Comparison of ENCODE assay signal across 8 cellular contexts in genomic region chr15:79896634-79897379, GRCh38. TPM values are rescaled to one million over a fixed set of nuclear protein-coding genes. Genes with fewer than 3 reads are reported as not detected.
DNase-seq lines count a peak whose midpoint lies in the region; ATAC-seq and TF ChIP-seq lines count a peak whose summit lies in the region.

MTHFS (minus strand) TSS chr15:79897014; CDS start chr15:79896988, 26 bp downstream.

- DNase-seq in Daoy (ENCODE audit: low read depth) (peak; percentile 88), RPMI7951 (ENCODE audit: low read depth) (peak; percentile 80), fibroblast of pulmonary artery (ENCODE audit: low read depth) (peak; percentile 67)
- peak; percentile 72 for DNase-seq in Jurkat, Clone E6-1 (ENCODE audit: low read depth, low spot score)
- DNase-seq in activated T-helper 9 cell treated with anti-CD3 and anti-CD28 coated beads, Interleukin-2, amount 50 U/mL, for 16 hours (ENCODE audit: low read depth): peak; percentile 63

- no peaks in the 10 kb centered on the region for H3K9me3 Mint-ChIP-seq in nephron
- no peaks in the 10 kb centered on the region for H3K9me3 Mint-ChIP-seq in stimulated activated naive CD8-positive, alpha-beta T cell treated with anti-CD3 and anti-CD28 coated beads, Interleukin-15, Interleukin-2, amounts not matched to agents 100 ng/mL and 50 ng/mL, for 24 hours

- H3K36me3 Mint-ChIP-seq in nephron (ENCODE audit: low read depth): peaks cover 15% of the 10 kb centered on the region
- peaks cover 20% of the 10 kb centered on the region for H3K36me3 Mint-ChIP-seq in stimulated activated naive CD8-positive, alpha-beta T cell treated with anti-CD3 and anti-CD28 coated beads, Interleukin-15, Interleukin-2, amounts not matched to agents 100 ng/mL and 50 ng/mL, for 24 hours (ENCODE audit: low read depth)

- peak; percentile 32 for TF ChIP-seq CTCF in fibroblast of pulmonary artery (IDR thresholded peaks at IDR 0.05; ENCODE audit: low read length, missing control alignments)
- peak; percentile 12 to 49 (median 29) for TF ChIP-seq CTCF in nephron (IDR thresholded peaks at IDR 0.05; ENCODE audit: unreplicated experiment in 3 of 3)

- peak; percentile 66 for ATAC-seq in GM21619 (IDR thresholded peaks at IDR 0.05; ENCODE audit: unreplicated experiment)

- peak within 1 kb of the TSS; percentile 71 for H3K4me3 ChIP-seq in Jurkat, Clone E6-1 (ENCODE audit: low read length)
- peak within 1 kb of the TSS; percentile 71 for H3K4me3 ChIP-seq in fibroblast of pulmonary artery (replicated peaks; ENCODE audit: low read depth, low read length)

- H3K4me1 Mint-ChIP-seq in nephron: peaks cover 9% of the 10 kb centered on the region
- H3K4me1 Mint-ChIP-seq in stimulated activated naive CD8-positive, alpha-beta T cell treated with anti-CD3 and anti-CD28 coated beads, Interleukin-15, Interleukin-2, amounts not matched to agents 100 ng/mL and 50 ng/mL, for 24 hours (ENCODE audit: low read depth): peaks cover 54% of the 10 kb centered on the region

- peak within 1 kb of the TSS; percentile 95 to 98 (median 97) for H3K4me3 Mint-ChIP-seq in nephron
- peak within 1 kb of the TSS; percentile 96 for H3K4me3 Mint-ChIP-seq in stimulated activated naive CD8-positive, alpha-beta T cell treated with anti-CD3 and anti-CD28 coated beads, Interleukin-15, Interleukin-2, amounts not matched to agents 100 ng/mL and 50 ng/mL, for 24 hours

- H3K27me3 Mint-ChIP-seq in nephron (ENCODE audit: low read depth): no peaks in the 10 kb centered on the region
- H3K27me3 Mint-ChIP-seq in stimulated activated naive CD8-positive, alpha-beta T cell treated with anti-CD3 and anti-CD28 coated beads, Interleukin-15, Interleukin-2, amounts not matched to agents 100 ng/mL and 50 ng/mL, for 24 hours: no peaks in the 10 kb centered on the region

- peak within 1 kb of the TSS; percentile 96 to 99 (median 97) for H3K27ac Mint-ChIP-seq in nephron
- H3K27ac Mint-ChIP-seq in stimulated activated naive CD8-positive, alpha-beta T cell treated with anti-CD3 and anti-CD28 coated beads, Interleukin-15, Interleukin-2, amounts not matched to agents 100 ng/mL and 50 ng/mL, for 24 hours: peak within 1 kb of the TSS; percentile 100

RNA-seq across cellular contexts. Expression of gene MTHFS, which starts in this region (rescaled TPM):
- 55.0 and 90.1 TPM in 2 replicates for total RNA-seq in Daoy (2014; rRNA removed; shearing (Covaris generic))
- 51.0 TPM for polyA plus RNA-seq in Jurkat, Clone E6-1 (2012; ENCODE audit: insufficient read depth, insufficient read length)
- 43.3 and 45.5 TPM in 2 replicates for total RNA-seq in RPMI7951 (2014; rRNA removed; shearing (Covaris generic))

Comparison
In these comparisons a context has a peak if more than half of its experiments do, and no peak if none do; other contexts are left out.
1. Peak in every context shown above with its lines: DNase-seq, ATAC-seq and H3K4me3 ChIP-seq.